ENCODE assay signal across 23 cellular contexts in genomic region chr6:143321687-143322086, GRCh38.
"Had no signal": no experiment of that assay in that cellular context is flagged by ENCODE, and none has a peak within 500 bp of the region (broad histone marks: within the 10 kb centered on the region; RNA-seq: fewer than 3 reads in every experiment).

No MANE protein-coding gene starts in this region.

- H3K4me3 ChIP-seq: coronary artery, dorsolateral prefrontal cortex, esophagus squamous epithelium, gastrocnemius medialis, heart right ventricle, left lung, lower lobe of right lung, mucosa of descending colon had no signal

- H3K36me3 ChIP-seq: esophagus squamous epithelium, gastrocnemius medialis, heart right ventricle, left lung, lower lobe of right lung had no signal

- H3K4me3 Mint-ChIP-seq: endodermal cell, mesothelial cell of epicardium had no signal

- H3K9me3 ChIP-seq: esophagus squamous epithelium, gastrocnemius medialis, lower lobe of right lung had no signal

- H3K27me3 ChIP-seq: dorsolateral prefrontal cortex, esophagus squamous epithelium, gastrocnemius medialis, heart right ventricle, left lung had no signal

- DNase-seq: dermis blood vessel endothelial cell; dorsolateral prefrontal cortex; effector CD4-positive, alpha-beta T cell; effector memory CD4-positive, alpha-beta T cell; endodermal cell; erythroblast; esophagus squamous epithelium; foreskin fibroblast; foreskin melanocyte; gastrocnemius medialis; glutamatergic neuron; head of caudate nucleus; heart right ventricle; hippocampal formation; left cardiac atrium; left lung; left ventricle myocardium superior; lower lobe of right lung; mesenchymal stem cell; mucosa of descending colon had no signal

- H3K27ac Mint-ChIP-seq: endodermal cell, mesothelial cell of epicardium had no signal

- H3K36me3 Mint-ChIP-seq: mesothelial cell of epicardium had no signal

- H3K4me1 ChIP-seq: gastrocnemius medialis, heart right ventricle, left lung, lower lobe of right lung had no signal

- H3K4me1 Mint-ChIP-seq: endodermal cell had no signal

- ATAC-seq: esophagus mucosa, gastrocnemius medialis, heart right ventricle, left cardiac atrium, left lung, left ventricle myocardium superior, lower lobe of right lung, mucosa of descending colon had no signal
